ENCODE assay signal across 20 cellular contexts in the genomic region with DNA sequence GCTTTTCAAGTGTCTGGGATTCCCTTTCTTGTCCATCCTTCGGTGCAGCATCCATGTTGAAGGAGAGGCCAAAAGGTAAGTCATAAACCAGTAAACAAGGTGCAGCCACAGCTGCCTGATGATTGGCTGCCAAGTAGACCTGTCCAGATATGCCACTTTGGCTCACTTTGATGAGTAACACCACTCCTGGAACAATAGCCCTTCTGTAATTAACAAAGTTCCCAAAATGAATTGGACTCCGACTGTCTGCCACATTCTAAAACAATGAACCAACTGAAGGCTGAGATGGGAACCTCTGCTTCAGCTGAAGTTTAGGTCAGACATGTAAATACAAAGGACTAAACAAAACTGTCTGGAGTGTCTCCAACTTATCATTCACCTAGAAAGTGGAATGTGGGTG.
"Had no signal": no experiment of that assay in that cellular context is flagged by ENCODE, and none has a peak within 500 bp of the region (broad histone marks: within the 10 kb centered on the region; RNA-seq: fewer than 3 reads in every experiment).

No MANE protein-coding gene starts in this region.

- ATAC-seq: activated CD4-positive, alpha-beta T cell treated with anti-CD3 and anti-CD28 coated beads for 36 hours; heart left ventricle; left colon; lower lobe of right lung; natural killer cell; T-helper 17 cell; upper lobe of right lung had no signal

- H3K27me3 ChIP-seq: esophagus muscularis mucosa, upper lobe of right lung had no signal

- H3K36me3 ChIP-seq: cardiac muscle cell, esophagus muscularis mucosa, heart left ventricle, lower lobe of right lung, prostate gland, upper lobe of right lung had no signal

- DNase-seq: activated B cell treated with CpG ODN at 0.5 μM for 24 hours; activated CD4-positive, alpha-beta T cell treated with anti-CD3 and anti-CD28 coated beads for 36 hours; activated CD4-positive, alpha-beta T cell treated with anti-CD3 and anti-CD28 coated beads, Interleukin-2, amount 50 U/mL, for 4 hours; activated CD8-positive, alpha-beta memory T cell treated with anti-CD3 and anti-CD28 coated beads for 24 hours; activated naive CD4-positive, alpha-beta T cell treated with Interleukin-2 at 50 U/mL for 16 hours; activated naive CD8-positive, alpha-beta T cell treated with anti-CD3 and anti-CD28 coated beads, Interleukin-2, amount 10 ng/mL, durations not matched to agents 7 days and 5 days; activated T-cell treated with anti-CD3 and anti-CD28 coated beads, Interleukin-2, amount 50 U/mL, for 48 hours; amniotic stem cell; effector CD4-positive, alpha-beta T cell; heart left ventricle; left colon; lower lobe of right lung; natural killer cell; stimulated activated CD4-positive, alpha-beta T cell treated with anti-CD3 and anti-CD28 coated beads, Interleukin-2, amount 100 ng/mL, for 48 hours; stimulated activated naive CD4-positive, alpha-beta T cell treated with Interleukin-2 at 50 U/mL for 16 hours; T-helper 17 cell; upper lobe of right lung had no signal

- H3K27ac ChIP-seq: cardiac muscle cell, esophagus muscularis mucosa, heart left ventricle, lower lobe of right lung, prostate gland, upper lobe of right lung had no signal

- H3K9me3 ChIP-seq: esophagus muscularis mucosa, heart left ventricle, lower lobe of right lung, prostate gland, upper lobe of right lung had no signal

- H3K4me1 ChIP-seq: lower lobe of right lung, prostate gland, upper lobe of right lung had no signal

- H3K4me3 ChIP-seq: cardiac muscle cell, esophagus muscularis mucosa, heart left ventricle, lower lobe of right lung, prostate gland, upper lobe of right lung had no signal
